ENCODE assay signal across 22 cellular contexts in genomic region chr12:124165695-124166094, GRCh38.
"Had no signal": no experiment of that assay in that cellular context is flagged by ENCODE, and none has a peak within 500 bp of the region (broad histone marks: within the 10 kb centered on the region; RNA-seq: fewer than 3 reads in every experiment).

No MANE protein-coding gene starts in this region.

- H3K27ac Mint-ChIP-seq: immature natural killer cell; naive B cell; nephron; stimulated activated naive B cell treated with anti-CD40 and anti-IgM and Interleukin-4, amounts not matched to agents 10 μg/mL and 1 μg/mL and 100 μg/mL, for 72 hours; stimulated activated naive CD8-positive, alpha-beta T cell treated with anti-CD3 and anti-CD28 coated beads, Interleukin-15, amount 100 ng/mL, for 72 hours had no signal

- H3K4me3 ChIP-seq: esophagus squamous epithelium, psoas muscle, right lobe of liver, spleen, testis, tibial nerve, upper lobe of right lung, vagina had no signal

- H3K27me3 Mint-ChIP-seq: stimulated activated naive CD8-positive, alpha-beta T cell treated with anti-CD3 and anti-CD28 coated beads, Interleukin-15, amount 100 ng/mL, for 72 hours had no signal

- ATAC-seq: psoas muscle; right lobe of liver; stimulated activated naive B cell treated with anti-CD40 and anti-IgM and Interleukin-4, amounts not matched to agents 10 μg/mL and 1 μg/mL and 100 μg/mL, for 72 hours; stimulated activated naive CD8-positive, alpha-beta T cell treated with anti-CD3 and anti-CD28 coated beads, Interleukin-15, amount 100 ng/mL, for 72 hours; upper lobe of right lung had no signal

- H3K36me3 Mint-ChIP-seq: immature natural killer cell, naive B cell had no signal

- H3K4me1 ChIP-seq: esophagus squamous epithelium, parathyroid adenoma, right lobe of liver, spleen, testis, upper lobe of right lung, vagina had no signal

- H3K9me3 Mint-ChIP-seq: immature natural killer cell had no signal

- H3K36me3 ChIP-seq: esophagus squamous epithelium, right lobe of liver, spleen, tibial nerve, upper lobe of right lung, vagina had no signal

- H3K4me3 Mint-ChIP-seq: immature natural killer cell; naive B cell; nephron; stimulated activated naive B cell treated with anti-CD40 and anti-IgM and Interleukin-4, amounts not matched to agents 10 μg/mL and 1 μg/mL and 100 μg/mL, for 72 hours; stimulated activated naive CD8-positive, alpha-beta T cell treated with anti-CD3 and anti-CD28 coated beads, Interleukin-15, amount 100 ng/mL, for 72 hours had no signal

- H3K4me1 Mint-ChIP-seq: immature natural killer cell; naive B cell; stimulated activated naive B cell treated with anti-CD40 and anti-IgM and Interleukin-4, amounts not matched to agents 10 μg/mL and 1 μg/mL and 100 μg/mL, for 72 hours; stimulated activated naive CD8-positive, alpha-beta T cell treated with anti-CD3 and anti-CD28 coated beads, Interleukin-15, amount 100 ng/mL, for 72 hours had no signal

- H3K9me3 ChIP-seq: esophagus squamous epithelium, psoas muscle, right lobe of liver, testis, tibial nerve, upper lobe of right lung, vagina had no signal

- DNase-seq: effector memory CD4-positive, alpha-beta T cell; esophagus squamous epithelium; foreskin fibroblast; immature natural killer cell; mammary epithelial cell; naive B cell; occipital lobe; psoas muscle; retina; right lobe of liver; spleen; stimulated activated CD4-positive, alpha-beta T cell treated with anti-CD3 and anti-CD28 coated beads, Interleukin-15, amount 100 ng/mL, for 24 hours; stimulated activated CD4-positive, alpha-beta T cell treated with anti-CD3 and anti-CD28 coated beads, Interleukin-1b, Interleukin-23, amount 100 ng/mL, for 48 hours; stimulated activated CD4-positive, alpha-beta T cell treated with anti-CD3 and anti-CD28 coated beads, Interleukin-4, amount 100 ng/mL, for 24 hours; stimulated activated naive B cell treated with anti-CD40 and anti-IgM and Interleukin-4, amounts not matched to agents 10 μg/mL and 1 μg/mL and 100 μg/mL, for 72 hours; stimulated activated naive CD8-positive, alpha-beta T cell treated with anti-CD3 and anti-CD28 coated beads, Interleukin-15, amount 100 ng/mL, for 72 hours; testis; upper lobe of right lung had no signal
